Comparison of ENCODE assay signal across 8 cellular contexts in the genomic region with DNA sequence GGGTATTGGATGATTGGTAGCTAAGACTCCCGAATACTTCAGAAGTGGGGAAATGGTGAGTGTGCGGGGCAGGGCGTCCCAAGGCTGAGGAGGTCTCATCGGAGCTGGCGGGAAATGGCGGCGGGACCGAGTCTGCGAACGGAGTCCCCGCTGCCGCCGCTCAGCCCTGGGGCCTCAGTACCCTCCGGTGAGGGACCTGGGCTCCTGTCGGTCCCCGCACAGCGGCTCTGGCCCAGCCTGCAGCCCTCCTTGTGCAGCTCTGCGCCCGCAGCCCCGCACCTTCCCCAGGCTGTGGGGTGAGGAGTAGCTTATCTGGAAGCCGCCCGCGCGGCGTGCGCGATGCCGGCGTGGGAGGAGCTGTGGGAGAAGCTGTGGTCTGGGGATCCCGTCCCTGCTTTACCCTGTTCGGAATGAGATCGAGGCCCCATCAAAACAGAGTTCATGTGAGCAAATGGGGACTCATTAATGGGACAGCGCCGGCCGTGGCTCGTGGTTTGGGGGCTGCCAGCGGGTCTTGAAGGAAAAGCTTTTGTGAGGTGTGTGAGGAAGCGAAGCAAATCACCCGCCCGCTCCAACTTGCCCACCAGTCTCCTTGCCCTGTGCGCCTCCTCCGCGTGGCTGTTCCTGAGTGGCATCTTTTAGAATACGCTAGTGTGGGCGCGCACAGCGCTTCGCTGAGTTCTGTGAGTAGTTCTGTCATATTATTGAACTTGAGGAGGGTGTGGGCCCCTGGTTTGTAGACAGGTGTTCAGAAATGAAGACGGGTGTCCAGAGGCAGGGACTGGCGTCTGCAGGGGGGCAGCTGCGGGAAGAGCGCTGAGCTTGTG.
DNase-seq lines count a peak whose midpoint lies in the region; ATAC-seq and TF ChIP-seq lines count a peak whose summit lies in the region.

No MANE protein-coding gene starts in this region.

- peaks cover 43% of the 10 kb centered on the region for H3K36me3 ChIP-seq in WERI-Rb-1

- no peak for TF ChIP-seq CTCF in WERI-Rb-1 (IDR thresholded peaks at IDR 0.05; ENCODE audit: low read depth, low read length)

- ATAC-seq in HG03095 (IDR thresholded peaks at IDR 0.05; ENCODE audit: unreplicated experiment): peak; percentile 29

- H3K9me3 ChIP-seq in WERI-Rb-1 (ENCODE audit: severe bottlenecking): peaks cover 12% of the 10 kb centered on the region

- H3K4me3 ChIP-seq in WERI-Rb-1 (ENCODE audit: low read depth, low read length): peak overlapping the region; percentile 88

- H3K27me3 ChIP-seq in WERI-Rb-1 (ENCODE audit: insufficient read depth, low read depth, severe bottlenecking): no peaks in the 10 kb centered on the region

- H3K27ac ChIP-seq in WERI-Rb-1 (peak overlapping the region; percentile 93), cingulate gyrus (ENCODE audit: low read depth, low read length) (peak overlapping the region; percentile 83)

- DNase-seq in NCI-H82 (lab: John Stamatoyannopoulos, UW) (peak; percentile 22), NCI-H82 treated with DMSO at 0.1 percent for 48 hours (lab: John Stamatoyannopoulos, UW; ENCODE audit: unreplicated experiment) (no peak), WERI-Rb-1 (peak; percentile 59), medulla oblongata (ENCODE audit: extremely low spot score) (peak; percentile 21), NCI-H524 treated with DMSO at 0.1 percent for 48 hours (lab: John Stamatoyannopoulos, UW) (no peak)
- peak; percentile 27 to 33 for DNase-seq in stimulated activated CD8-positive, alpha-beta memory T cell treated with anti-CD3 and anti-CD28 coated beads, Interleukin-15, amount 100 ng/mL, for 4 hours (ENCODE audit: low read depth in 2 of 2)

Comparison
In these comparisons a context has a peak if more than half of its experiments do, and no peak if none do; other contexts are left out.
1. DNase-seq: peak in NCI-H82 (single experiment), WERI-Rb-1 (single experiment), medulla oblongata (single experiment) and stimulated activated CD8-positive, alpha-beta memory T cell treated with anti-CD3 and anti-CD28 coated beads, Interleukin-15, amount 100 ng/mL, for 4 hours (2 of 2); none in NCI-H82 treated with DMSO at 0.1 percent for 48 hours (single experiment) and NCI-H524 treated with DMSO at 0.1 percent for 48 hours (single experiment).